ENCODE assay signal across 8 cellular contexts in the genomic region with DNA sequence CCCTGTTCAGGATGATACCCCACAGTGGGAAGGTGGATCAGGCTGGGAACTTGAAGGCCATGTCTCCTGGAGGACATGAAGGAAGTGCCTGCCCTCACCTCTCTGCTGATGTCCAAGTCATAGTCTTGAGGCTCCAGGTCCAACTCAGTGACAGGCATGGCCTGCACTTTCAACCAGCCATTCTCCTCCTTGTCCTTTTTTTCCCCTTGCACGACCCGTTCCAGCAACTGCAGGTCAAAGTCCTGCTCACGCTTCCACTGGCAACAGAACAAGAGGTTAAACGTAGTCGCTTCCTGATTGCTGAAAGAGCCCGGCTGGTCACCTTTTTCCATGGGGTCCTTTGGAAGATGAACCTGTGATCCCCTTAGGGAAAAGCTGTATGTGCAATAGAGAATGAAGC.
"Had no signal": no experiment of that assay in that cellular context is flagged by ENCODE, and none has a peak within 500 bp of the region (broad histone marks: within the 10 kb centered on the region; RNA-seq: fewer than 3 reads in every experiment).

No MANE protein-coding gene starts in this region.

- H3K27me3 Mint-ChIP-seq: brain, memory B cell had no signal

- H3K4me3 Mint-ChIP-seq: activated CD8-positive, alpha-beta T cell treated with anti-CD3 and anti-CD28 coated beads, Interleukin-2, amount 10 ng/mL, durations not matched to agents 7 days and 5 days; brain; immature natural killer cell; memory B cell; T-helper 2 cell treated with Interferon-gamma antibody and Interleukin-4, amounts not matched to agents 5 μg/mL and 100 μg/mL, for 36 hours had no signal

- H3K9me3 ChIP-seq: left ventricle myocardium inferior had no signal

- H3K36me3 Mint-ChIP-seq: activated naive CD4-positive, alpha-beta T cell treated with anti-CD3 and anti-CD28 coated beads, Interleukin-2, amount 50 U/mL, for 72 hours; brain; immature natural killer cell; memory B cell had no signal

- H3K9me3 Mint-ChIP-seq: activated naive CD4-positive, alpha-beta T cell treated with anti-CD3 and anti-CD28 coated beads, Interleukin-2, amount 50 U/mL, for 72 hours; brain; immature natural killer cell; memory B cell; neural crest cell; T-helper 2 cell treated with Interferon-gamma antibody and Interleukin-4, amounts not matched to agents 5 μg/mL and 100 μg/mL, for 36 hours had no signal

- H3K27ac Mint-ChIP-seq: activated CD8-positive, alpha-beta T cell treated with anti-CD3 and anti-CD28 coated beads, Interleukin-2, amount 10 ng/mL, durations not matched to agents 7 days and 5 days; immature natural killer cell; memory B cell; T-helper 2 cell treated with Interferon-gamma antibody and Interleukin-4, amounts not matched to agents 5 μg/mL and 100 μg/mL, for 36 hours had no signal

- H3K4me3 ChIP-seq: left ventricle myocardium inferior had no signal

- H3K4me1 Mint-ChIP-seq: immature natural killer cell, memory B cell had no signal
